ENCODE assay signal across 9 cellular contexts in genomic region chr19:2479556-2480194, GRCh38. TPM values are rescaled to one million over a fixed set of nuclear protein-coding genes. Genes with fewer than 3 reads are reported as not detected.
DNase-seq lines count a peak whose midpoint lies in the region; FAIRE-seq and TF ChIP-seq lines count a peak whose summit lies in the region.
"Had no signal": no experiment of that assay in that cellular context is flagged by ENCODE, and none has a peak within 500 bp of the region (broad histone marks: within the 10 kb centered on the region; RNA-seq: fewer than 3 reads in every experiment).

No MANE protein-coding gene starts in this region.

- no peak overlapping the region for H3K27ac ChIP-seq in mammary epithelial cell (ENCODE audit: insufficient read depth, low read depth, low read length)
- H3K27ac ChIP-seq in kidney (ENCODE audit: low read depth in 2 of 2, low read length in 2 of 2): peak overlapping the region; percentile 96 to 98
- H3K27ac ChIP-seq in tibial nerve: peak overlapping the region in 3 of 4 donors; percentile 90 to 95 (median 90)

- CTCF ChIA-PET in MCF 10A (lab: Yijun Ruan, JAX) (interaction anchor here (0.7 to 2.3 kb wide), 2 partner anchors 62 to 64 kb away, joined by 3 to 7 read pairs; no protein-coding TSS in a partner anchor), mammary epithelial cell (lab: Charles Lee; ENCODE audit: low non-redundant PET) (no interaction called here)

- TF ChIP-seq POLR2A in tibial nerve (IDR thresholded peaks at IDR 0.05): no peak

- WGBS in mammary epithelial cell (ENCODE audit: low coverage, missing lambda C conversion rate): 91% methylated on average over 13 of the region's 20 CpGs
- WGBS in tibial nerve, 2 donors: 73 to 74% methylated on average over 20 of the region's 20 CpGs

- H3K9ac ChIP-seq in mammary epithelial cell (ENCODE audit: insufficient read depth, low read length) (no peak overlapping the region), kidney (ENCODE audit: low read length in 2 of 2) (peak overlapping the region in 1 of 2 donors; percentile 46)

- dilution Hi-C loops in mammary epithelial cell (cut with HindIII; ENCODE audit: low sequenced_read_pairs): loop anchor here (5.0 kb wide), 2 partner anchors 78 to 128 kb away; no protein-coding TSS in a partner anchor

- no peak for TF ChIP-seq EP300 in tibial nerve (IDR thresholded peaks at IDR 0.05)

- H3K36me3 Mint-ChIP-seq in MCF 10A (ENCODE audit: insufficient read depth, unreplicated experiment): peaks cover 40% of the 10 kb centered on the region
- peaks cover 28% of the 10 kb centered on the region for H3K36me3 Mint-ChIP-seq in activated T-helper 2 cell treated with anti-CD3 and anti-CD28 coated beads, Interferon-gamma antibody, Interleukin-2, Interleukin-4, amounts not matched to agents 10 μg/mL and 5 μg/mL and 100 μg/mL, durations not matched to agents 14 hours and 24 hours and 36 hours (ENCODE audit: low read depth)

- in situ Hi-C loops in mammary epithelial cell (cut with MboI; ENCODE audit: low sequenced_read_pairs in 2 of 2): loop anchor here (10.0 kb wide), 2 partner anchors 65 to 135 kb away; no protein-coding TSS in a partner anchor

- peak overlapping the region; percentile 98 for H3K4me3 Mint-ChIP-seq in MCF 10A (ENCODE audit: unreplicated experiment)
- H3K4me3 Mint-ChIP-seq in activated T-helper 2 cell treated with anti-CD3 and anti-CD28 coated beads, Interferon-gamma antibody, Interleukin-2, Interleukin-4, amounts not matched to agents 10 μg/mL and 5 μg/mL and 100 μg/mL, durations not matched to agents 14 hours and 24 hours and 36 hours (ENCODE audit: low read depth): peak overlapping the region; percentile 96

- H3K36me3 ChIP-seq in mammary epithelial cell (ENCODE audit: insufficient read depth, low read length) (no peaks in the 10 kb centered on the region), kidney (ENCODE audit: control insufficient read depth in 1 of 2, insufficient read depth in 2 of 2, low read length in 2 of 2) (peaks cover 4 to 9% of the 10 kb centered on the region in 2 donors), tibial nerve (peaks cover 0 to 19% (median 0%) of the 10 kb centered on the region in 3 donors)

- H3K4me2 ChIP-seq in mammary epithelial cell (ENCODE audit: insufficient read depth, low read depth, low read length): no peak overlapping the region

- H3K79me2 ChIP-seq in mammary epithelial cell (ENCODE audit: insufficient read depth, low read length): peaks cover 38% of the 10 kb centered on the region

- TF ChIP-seq CTCF in MCF 10A (IDR thresholded peaks at IDR 0.05; ENCODE audit: unreplicated experiment) (no peak), mammary epithelial cell (conservative IDR thresholded peaks at IDR 0.05 in 1 of 2, IDR thresholded peaks at IDR 0.05 in 1 of 2; ENCODE audit: extremely low read depth in 1 of 2, insufficient read depth in 1 of 2, low read depth in 1 of 2, low read length in 2 of 2) (peak in 1 of 2 donors; percentile 11), kidney (IDR thresholded peaks at IDR 0.05; ENCODE audit: borderline replicate concordance, extremely low read depth, insufficient read depth) (peak; percentile 15), tibial nerve (IDR thresholded peaks at IDR 0.05) (no peak)

- BruUV-seq in MCF 10A (replicated peaks; lab: Mats Ljungman, UMichigan) (no TSS peak), mammary epithelial cell (replicated peaks; lab: Mats Ljungman, UMichigan) (no TSS peak)

- POLR2A ChIA-PET in MCF 10A (lab: Yijun Ruan, JAX): interaction anchor here (1.2 to 5.3 kb wide), 2 partner anchors 13 to 63 kb away, joined by 3 to 131 read pairs; no protein-coding TSS in a partner anchor

- H3K27me3 ChIP-seq in mammary epithelial cell (ENCODE audit: insufficient read depth, low read length) (no peaks in the 10 kb centered on the region), tibial nerve (no peaks in the 10 kb centered on the region)

- peaks cover 22% of the 10 kb centered on the region for H3K4me1 ChIP-seq in mammary epithelial cell (ENCODE audit: insufficient read depth, low read length)
- H3K4me1 ChIP-seq in kidney (ENCODE audit: control insufficient read depth in 1 of 2, insufficient read depth in 1 of 2, low read depth in 1 of 2, low read length in 2 of 2): peaks cover 0 to 13% of the 10 kb centered on the region in 2 donors
- peaks cover 0 to 37% (median 16%) of the 10 kb centered on the region in 4 donors for H3K4me1 ChIP-seq in tibial nerve

- no peak for FAIRE-seq in kidney (lab: Jason Lieb, UNC)

- peaks cover 10% of the 10 kb centered on the region for H4K20me1 ChIP-seq in mammary epithelial cell (ENCODE audit: insufficient read depth, low read length)

- no peak for DNase-seq in MCF 10A (ENCODE audit: unreplicated experiment)
- no peak for DNase-seq in mammary epithelial cell
- no peak for DNase-seq in activated T-helper 2 cell treated with anti-CD3 and anti-CD28 coated beads, Interferon-gamma antibody, Interleukin-2, Interleukin-4, amounts not matched to agents 10 μg/mL and 5 μg/mL and 100 μg/mL, durations not matched to agents 14 hours and 24 hours and 36 hours (ENCODE audit: low spot score)
- DNase-seq in kidney: peak; percentile 76
- no peak for DNase-seq in tibial nerve (ENCODE audit: low spot score in 2 of 2)
- no peak for DNase-seq in NCI-H774 (lab: John Stamatoyannopoulos, UW)
- no peak for DNase-seq in stimulated activated CD8-positive, alpha-beta memory T cell treated with anti-CD3 and anti-CD28 coated beads, Interleukin-4, amount 100 ng/mL, for 48 hours
- DNase-seq in NCI-H2196 treated with DMSO at 0.1 percent for 48 hours (lab: John Stamatoyannopoulos, UW; ENCODE audit: unreplicated experiment): no peak
- DNase-seq: DMS79 had no signal

- H3K27ac Mint-ChIP-seq in MCF 10A (ENCODE audit: low read depth, unreplicated experiment): peak overlapping the region; percentile 8
- peak overlapping the region; percentile 49 for H3K27ac Mint-ChIP-seq in activated T-helper 2 cell treated with anti-CD3 and anti-CD28 coated beads, Interferon-gamma antibody, Interleukin-2, Interleukin-4, amounts not matched to agents 10 μg/mL and 5 μg/mL and 100 μg/mL, durations not matched to agents 14 hours and 24 hours and 36 hours

- no peak overlapping the region for H2AFZ ChIP-seq in mammary epithelial cell (ENCODE audit: low read depth, low read length)

- H3K27me3 Mint-ChIP-seq in MCF 10A (ENCODE audit: insufficient read depth, unreplicated experiment): no peaks in the 10 kb centered on the region
- peaks cover 3% of the 10 kb centered on the region for H3K27me3 Mint-ChIP-seq in activated T-helper 2 cell treated with anti-CD3 and anti-CD28 coated beads, Interferon-gamma antibody, Interleukin-2, Interleukin-4, amounts not matched to agents 10 μg/mL and 5 μg/mL and 100 μg/mL, durations not matched to agents 14 hours and 24 hours and 36 hours (ENCODE audit: low read depth)

- no peaks in the 10 kb centered on the region for H3K9me3 Mint-ChIP-seq in MCF 10A (ENCODE audit: unreplicated experiment)
- H3K9me3 Mint-ChIP-seq in activated T-helper 2 cell treated with anti-CD3 and anti-CD28 coated beads, Interferon-gamma antibody, Interleukin-2, Interleukin-4, amounts not matched to agents 10 μg/mL and 5 μg/mL and 100 μg/mL, durations not matched to agents 14 hours and 24 hours and 36 hours: peaks cover 9% of the 10 kb centered on the region

- intact Hi-C loops in MCF 10A (cut with micrococcal nuclease): loop anchor here (5.0 kb wide), 1 partner anchor 148 kb away; no protein-coding TSS in a partner anchor
- intact Hi-C loops in mammary epithelial cell (cut with micrococcal nuclease): loop anchor here (5.0 kb wide), 1 partner anchor 242 kb away; the partner anchor contains the start of genes PLEKHJ1 and SF3A2
- intact Hi-C loops in activated T-helper 2 cell treated with anti-CD3 and anti-CD28 coated beads, Interferon-gamma antibody, Interleukin-2, Interleukin-4, amounts not matched to agents 10 μg/mL and 5 μg/mL and 100 μg/mL, durations not matched to agents 14 hours and 24 hours and 36 hours (cut with micrococcal nuclease): loop anchor here (2.0 kb wide), 2 partner anchors 15 to 53 kb away; no protein-coding TSS in a partner anchor
- intact Hi-C loops in kidney (cut with DNase I): no loop called here

- H3K4me1 Mint-ChIP-seq in MCF 10A (ENCODE audit: insufficient read depth, unreplicated experiment): peaks cover 20% of the 10 kb centered on the region
- H3K4me1 Mint-ChIP-seq in activated T-helper 2 cell treated with anti-CD3 and anti-CD28 coated beads, Interferon-gamma antibody, Interleukin-2, Interleukin-4, amounts not matched to agents 10 μg/mL and 5 μg/mL and 100 μg/mL, durations not matched to agents 14 hours and 24 hours and 36 hours (ENCODE audit: low read depth): peaks cover 13% of the 10 kb centered on the region

- H3K9me3 ChIP-seq in mammary epithelial cell (replicated peaks; ENCODE audit: insufficient read depth, low read length) (no peaks in the 10 kb centered on the region), kidney (ENCODE audit: control insufficient read depth in 1 of 2, low read length in 2 of 2) (peaks cover 0 to 8% of the 10 kb centered on the region in 2 donors), tibial nerve (peaks cover 0 to 11% (median 0%) of the 10 kb centered on the region in 4 donors)

- H3K4me3 ChIP-seq in mammary epithelial cell (replicated peaks in 1 of 3; ENCODE audit: insufficient read depth in 1 of 3, low read depth in 2 of 3, low read length in 3 of 3) (no peak overlapping the region), kidney (ENCODE audit: low read length in 2 of 2) (no peak overlapping the region), tibial nerve (peak overlapping the region in 2 of 4 donors; percentile 80 to 94)

RNA-seq across cellular contexts. Expression of gene GADD45B, which starts 3.7 kb away (rescaled TPM):
- total RNA-seq in MCF 10A (2022): 28.0 and 53.8 TPM in 2 replicates
- total RNA-seq in mammary epithelial cell: 10 to 100 TPM; 18.0 to 83.9 TPM
- 28.3 TPM for polyA plus RNA-seq in mammary epithelial cell
- 38.9 TPM for polyA minus RNA-seq in mammary epithelial cell
- total RNA-seq in activated T-helper 2 cell treated with anti-CD3 and anti-CD28 coated beads, Interferon-gamma antibody, Interleukin-2, Interleukin-4, amounts not matched to agents 10 μg/mL and 5 μg/mL and 100 μg/mL, durations not matched to agents 14 hours and 24 hours and 36 hours: 90.7 and 95.2 TPM in 2 replicates
- total RNA-seq in kidney: 88.5 TPM
- 149 TPM for polyA plus RNA-seq in kidney (ENCODE audit: insufficient read depth, low read depth, low replicate concordance)
- total RNA-seq in tibial nerve: 100 to 1,000 TPM; 230 to 440 (median 337) TPM

RNA-seq across cellular contexts. Expression of gene LMNB2, which starts 22.9 kb away (rescaled TPM):
- total RNA-seq in MCF 10A (2022) (85.2 and 85.6 TPM in 2 replicates), mammary epithelial cell (100 to 1,000 TPM in 1 of 2 donors, 10 to 100 TPM in 1; 42.0 to 108 TPM), kidney (27.6 TPM), tibial nerve (10 to 100 TPM; 15.3 to 53.1 (median 25.9) TPM)
- polyA plus RNA-seq in mammary epithelial cell (78.9 TPM), kidney (ENCODE audit: insufficient read depth, low read depth, low replicate concordance) (9.0 TPM)
- polyA minus RNA-seq in mammary epithelial cell: 98.4 TPM
- 111 and 115 TPM in 2 replicates for total RNA-seq in activated T-helper 2 cell treated with anti-CD3 and anti-CD28 coated beads, Interferon-gamma antibody, Interleukin-2, Interleukin-4, amounts not matched to agents 10 μg/mL and 5 μg/mL and 100 μg/mL, durations not matched to agents 14 hours and 24 hours and 36 hours

RNA-seq across cellular contexts. Expression of gene TIMM13, which starts 52.3 kb away (rescaled TPM):
- total RNA-seq in MCF 10A (2022) (123 and 188 TPM in 2 replicates), mammary epithelial cell (100 to 1,000 TPM in 1 of 2 donors, 10 to 100 TPM in 1; 20.8 to 133 TPM), kidney (69.7 TPM), tibial nerve (10 to 100 TPM; 28.8 to 48.9 (median 32.3) TPM)
- polyA plus RNA-seq in mammary epithelial cell (62.2 TPM), kidney (ENCODE audit: insufficient read depth, low read depth, low replicate concordance) (188 TPM)
- polyA minus RNA-seq in mammary epithelial cell: 3.3 TPM
- 139 and 145 TPM in 2 replicates for total RNA-seq in activated T-helper 2 cell treated with anti-CD3 and anti-CD28 coated beads, Interferon-gamma antibody, Interleukin-2, Interleukin-4, amounts not matched to agents 10 μg/mL and 5 μg/mL and 100 μg/mL, durations not matched to agents 14 hours and 24 hours and 36 hours
